Comparison of ENCODE assay signal across 2 cellular contexts in genomic region chr12:130011611-130012385, GRCh38.
TF ChIP-seq lines count a peak whose summit lies in the region.

No MANE protein-coding gene starts in this region.

TF ChIP-seq in H1, 55 proteins besides CTCF, POLR2A, EP300 and RAD21:
- no peak for TF ChIP-seq KDM4A (IDR thresholded peaks at IDR 0.05; ENCODE audit: low read depth, low read length, severe bottlenecking)
- no peak for TF ChIP-seq KDM1A (IDR thresholded peaks at IDR 0.05; ENCODE audit: borderline replicate concordance, low read length)
- TF ChIP-seq RXRA (IDR thresholded peaks at IDR 0.05; ENCODE audit: insufficient read depth, low read depth, low read length): no peak
- TF ChIP-seq SP1 (IDR thresholded peaks at IDR 0.05; ENCODE audit: low read depth, low read length): no peak
- no peak for TF ChIP-seq ATF2 (IDR thresholded peaks at IDR 0.05; ENCODE audit: low read length)
- TF ChIP-seq MAX (IDR thresholded peaks at IDR 0.05): no peak
- TF ChIP-seq SAP30 (IDR thresholded peaks at IDR 0.05; ENCODE audit: insufficient read depth, insufficient replicate concordance, low read length): no peak
- TF ChIP-seq USF2 (IDR thresholded peaks at IDR 0.05; ENCODE audit: low read length): no peak
- no peak for TF ChIP-seq TBP (IDR thresholded peaks at IDR 0.05; ENCODE audit: low read depth, low read length)
- no peak for TF ChIP-seq RNF2 (IDR thresholded peaks at IDR 0.05; ENCODE audit: borderline replicate concordance, low read depth, low read length, missing control alignments, poor library complexity, severe bottlenecking)
- no peak for TF ChIP-seq TCF12 (IDR thresholded peaks at IDR 0.05; ENCODE audit: low read depth, low read length)
- no peak for TF ChIP-seq POLR2AphosphoS5 (IDR thresholded peaks at IDR 0.05; ENCODE audit: low read depth, low read length)
- no peak for TF ChIP-seq NRF1 (IDR thresholded peaks at IDR 0.05; ENCODE audit: low read depth, low read length)
- TF ChIP-seq KDM5A (IDR thresholded peaks at IDR 0.05; ENCODE audit: low read length): no peak
- TF ChIP-seq CBX5 (IDR thresholded peaks at IDR 0.05; ENCODE audit: low read depth, low read length): no peak
- TF ChIP-seq JUND (IDR thresholded peaks at IDR 0.05; ENCODE audit: low read length): no peak

TF ChIP-seq in SK-N-SH, 30 proteins besides CTCF, POLR2A, EP300 and RAD21:
- no peak for TF ChIP-seq FOXJ3 (CRISPR knock-in tag; IDR thresholded peaks at IDR 0.05)
- TF ChIP-seq RCOR1 (IDR thresholded peaks at IDR 0.05; ENCODE audit: low read length): no peak
